25 cellular contexts compared by ENCODE assay signal in genomic region chr6:134004714-134005113, GRCh38. TPM values are rescaled to one million over a fixed set of nuclear protein-coding genes. Genes with fewer than 3 reads are reported as not detected.
DNase-seq lines count a peak whose midpoint lies in the region; ATAC-seq, FAIRE-seq and TF ChIP-seq lines count a peak whose summit lies in the region.
"Had no signal": no experiment of that assay in that cellular context is flagged by ENCODE, and none has a peak within 500 bp of the region (broad histone marks: within the 10 kb centered on the region; RNA-seq: fewer than 3 reads in every experiment).

No MANE protein-coding gene starts in this region.

- H3K27me3 Mint-ChIP-seq in H9 (ENCODE audit: low read depth) = no peaks in the 10 kb centered on the region; the same call in 1 of the 2 replicates

- no peak for DNase-seq in H9
- peak; percentile 55 for DNase-seq in MG63
- peak; percentile 6 for DNase-seq in SHP77 treated with DMSO at 0.1 percent for 48 hours (lab: John Stamatoyannopoulos, UW)
- no peak for DNase-seq in H1 (ENCODE audit: low read depth in 1 of 2, low spot score in 2 of 2)
- DNase-seq in LoVo (ENCODE audit: low spot score) = no peak
- DNase-seq in NCI-H2227 (lab: John Stamatoyannopoulos, UW; ENCODE audit: unreplicated experiment) = no peak
- DNase-seq: activated CD4-positive, alpha-beta memory T cell treated with anti-CD3 and anti-CD28 coated beads, Interleukin-2, amount 10 ng/mL, durations not matched to agents 7 days and 5 days; activated CD4-positive, CD25-positive, alpha-beta regulatory T cell; activated gamma-delta T cell; activated naive CD8-positive, alpha-beta T cell treated with anti-CD3 and anti-CD28 coated beads, Interleukin-2, amount 50 U/mL, for 24 hours; CD4-positive, CD25-positive, alpha-beta regulatory T cell; foreskin fibroblast; GF-D8; hippocampal formation; midbrain; NCI-H146; nephron progenitor cell; pancreas; right cardiac atrium; stimulated activated CD4-positive, alpha-beta T cell treated with anti-CD3 and anti-CD28 coated beads, Interleukin-12 subunit alpha, Interleukin-12 subunit beta, amount 100 ng/mL, for 4 hours had no signal

- H3K56ac ChIP-seq in H9 (ENCODE audit: insufficient read length, low read depth, low read length) = no peak overlapping the region
- H3K56ac ChIP-seq in H1 (replicated peaks; ENCODE audit: insufficient read length, low read depth, low read length) = no peak overlapping the region

- TF ChIP-seq POLR2A in H1 (IDR thresholded peaks at IDR 0.05; ENCODE audit: control extremely low read depth in 1 of 2, low read depth in 2 of 2, low read length in 2 of 2) = no peak

- H3K4me3 Mint-ChIP-seq in H9 = no peak overlapping the region
- H3K4me3 Mint-ChIP-seq: activated CD4-positive, alpha-beta memory T cell treated with anti-CD3 and anti-CD28 coated beads, Interleukin-2, amount 10 ng/mL, durations not matched to agents 7 days and 5 days; activated naive CD8-positive, alpha-beta T cell treated with anti-CD3 and anti-CD28 coated beads, Interleukin-2, amount 50 U/mL, for 24 hours; CD4-positive, CD25-positive, alpha-beta regulatory T cell; nephron progenitor cell; stimulated activated naive CD8-positive, alpha-beta T cell treated with anti-CD3 and anti-CD28 coated beads, Interleukin-15, Interleukin-2, amounts not matched to agents 100 ng/mL and 50 ng/mL, for 24 hours had no signal

- TF ChIP-seq RAD21 in H1 (IDR thresholded peaks at IDR 0.05 in 1 of 2, conservative IDR thresholded peaks at IDR 0.05 in 1 of 2; ENCODE audit: low read depth in 2 of 2, low read length in 2 of 2) = no peak; a peak in 2 of 4 replicates

- H3K18ac ChIP-seq in H9 (ENCODE audit: insufficient read length, low read depth, low read length) (no peak overlapping the region), H1 (ENCODE audit: extremely low read depth, low read length) (no peak overlapping the region)

- CTCF ChIA-PET in H1 (lab: Charles Lee; ENCODE audit: partially characterized antibody) = interaction anchor here (0.8 to 6.5 kb wide), 13 partner anchors 9 to 86 kb away, joined by 3 to 45 read pairs (median 3); no protein-coding TSS in a partner anchor

- peaks cover 0 to 8% (median 0%) of the 10 kb centered on the region in 3 experiments; a peak in 2 of 7 replicates for H3K36me3 Mint-ChIP-seq in H9 (ENCODE audit: insufficient read depth in 1 of 3, low read depth in 3 of 3)
- H3K36me3 Mint-ChIP-seq: CD4-positive, CD25-positive, alpha-beta regulatory T cell had no signal

- H3K4me1 ChIP-seq in H9 (ENCODE audit: insufficient read depth, low read length) = 0 out of 2 replicates have a peak, but pooled peaks cover 2% of the 10 kb centered on the region
- peaks cover 0 to 3% (median 1%) of the 10 kb centered on the region in 4 experiments; a peak in 2 of 7 replicates for H3K4me1 ChIP-seq in H1 (replicated peaks in 1 of 4; ENCODE audit: control insufficient read depth in 3 of 4, insufficient read depth in 4 of 4, low read length in 3 of 4)
- H3K4me1 ChIP-seq: pancreas had no signal

- H2BK120ac ChIP-seq in H9 (ENCODE audit: low read depth, low read length, poor library complexity, severe bottlenecking) (no peak overlapping the region), H1 (replicated peaks; ENCODE audit: low read depth, low read length) (no peak overlapping the region)

- no peaks in the 10 kb centered on the region for H3K79me2 ChIP-seq in H9 (ENCODE audit: insufficient read depth, low read length)
- no peaks in the 10 kb centered on the region for H3K79me2 ChIP-seq in H1 (ENCODE audit: control insufficient read depth in 1 of 2, insufficient read depth in 2 of 2, low read length in 2 of 2)

- H4K5ac ChIP-seq in H9 (ENCODE audit: insufficient read length, low read depth, low read length) (no peak overlapping the region), H1 (ENCODE audit: insufficient read length, low read depth, low read length) (no peak overlapping the region)

- POLR2A ChIA-PET in H1 (lab: Charles Lee; ENCODE audit: partially characterized antibody) = no interaction called here

- H2BK12ac ChIP-seq in H9 (ENCODE audit: insufficient read length, low read depth, low read length) = no peak overlapping the region
- H2BK12ac ChIP-seq in H1 (ENCODE audit: low read depth, low read length) = no peak overlapping the region

- H3K4me3 ChIP-seq in MG63 (no peak overlapping the region), H1 (ENCODE audit: extremely low read depth in 1 of 4, insufficient read depth in 2 of 4, low read depth in 3 of 4, low read length in 4 of 4) (no peak overlapping the region)
- H3K4me3 ChIP-seq: GM12878, pancreas, tibial nerve had no signal

- H3K14ac ChIP-seq in H9 (ENCODE audit: insufficient read depth, low read length) (no peak overlapping the region), H1 (ENCODE audit: insufficient read length) (no peak overlapping the region)

- H3K36me3 ChIP-seq in MG63 (no peaks in the 10 kb centered on the region), H1 (ENCODE audit: control insufficient read depth in 2 of 4, insufficient read depth in 4 of 4, low read length in 3 of 4) (peaks cover 0 to 3% (median 0%) of the 10 kb centered on the region in 4 experiments; a peak in 1 of 8 replicates)
- H3K36me3 ChIP-seq: pancreas, tibial nerve had no signal

- H3K4me2 ChIP-seq in H9 (ENCODE audit: insufficient read depth, insufficient read length, low read length) = no peak overlapping the region
- H3K4me2 ChIP-seq in H1 (ENCODE audit: insufficient read depth in 1 of 2, low read depth in 2 of 2, low read length in 2 of 2) = no peak overlapping the region

- no peak overlapping the region for H3K27ac Mint-ChIP-seq in H9
- H3K27ac Mint-ChIP-seq: activated CD4-positive, alpha-beta memory T cell treated with anti-CD3 and anti-CD28 coated beads, Interleukin-2, amount 10 ng/mL, durations not matched to agents 7 days and 5 days; activated naive CD8-positive, alpha-beta T cell treated with anti-CD3 and anti-CD28 coated beads, Interleukin-2, amount 50 U/mL, for 24 hours; CD4-positive, CD25-positive, alpha-beta regulatory T cell; nephron progenitor cell; stimulated activated naive CD8-positive, alpha-beta T cell treated with anti-CD3 and anti-CD28 coated beads, Interleukin-15, Interleukin-2, amounts not matched to agents 100 ng/mL and 50 ng/mL, for 24 hours had no signal

- no peak for ATAC-seq in GM21515 (IDR thresholded peaks at IDR 0.05; ENCODE audit: unreplicated experiment)
- ATAC-seq: activated naive CD8-positive, alpha-beta T cell treated with anti-CD3 and anti-CD28 coated beads, Interleukin-2, amount 50 U/mL, for 24 hours; GM12878; pancreas; right cardiac atrium had no signal

- no peaks in the 10 kb centered on the region for H3K9me3 Mint-ChIP-seq in H9
- H3K9me3 Mint-ChIP-seq: activated CD4-positive, alpha-beta memory T cell treated with anti-CD3 and anti-CD28 coated beads, Interleukin-2, amount 10 ng/mL, durations not matched to agents 7 days and 5 days; activated naive CD8-positive, alpha-beta T cell treated with anti-CD3 and anti-CD28 coated beads, Interleukin-2, amount 50 U/mL, for 24 hours; stimulated activated naive CD8-positive, alpha-beta T cell treated with anti-CD3 and anti-CD28 coated beads, Interleukin-15, Interleukin-2, amounts not matched to agents 100 ng/mL and 50 ng/mL, for 24 hours had no signal

- H3K23me2 ChIP-seq in H9 (ENCODE audit: insufficient read length, low read depth, low read length, poor library complexity, severe bottlenecking) = no peaks in the 10 kb centered on the region
- no peaks in the 10 kb centered on the region for H3K23me2 ChIP-seq in H1 (ENCODE audit: low read depth, low read length)

- H2AK5ac ChIP-seq in H9 (ENCODE audit: insufficient read length, low read length) = no peak overlapping the region
- H2AK5ac ChIP-seq in H1 (ENCODE audit: low read depth, low read length) = no peak overlapping the region

- no peak overlapping the region for H3K27ac ChIP-seq in H9 (ENCODE audit: insufficient read length, low read depth, low read length)
- H3K27ac ChIP-seq in H1 (ENCODE audit: low read depth, low read length) = no peak overlapping the region
- H3K27ac ChIP-seq: pancreas, tibial nerve had no signal

- H3K79me1 ChIP-seq in H9 (ENCODE audit: insufficient read depth, low read depth, low read length, poor library complexity, severe bottlenecking) = no peaks in the 10 kb centered on the region
- no peaks in the 10 kb centered on the region for H3K79me1 ChIP-seq in H1 (ENCODE audit: low read depth, low read length)

- H3K9ac ChIP-seq in H9 (ENCODE audit: extremely low read depth, insufficient read length, low read length) (no peak overlapping the region), H1 (replicated peaks in 1 of 4; ENCODE audit: extremely low read depth in 1 of 4, low read depth in 3 of 4, low read length in 3 of 4) (no peak overlapping the region)

- H4K91ac ChIP-seq in H9 (ENCODE audit: insufficient read length, low read depth, low read length) (no peak overlapping the region), H1 (replicated peaks; ENCODE audit: insufficient read length, low read length) (no peak overlapping the region)

- peak; percentile 29; the same call in 1 of the 3 replicates for TF ChIP-seq CTCF in H9 (conservative IDR thresholded peaks at IDR 0.05)
- TF ChIP-seq CTCF in H1 (IDR thresholded peaks at IDR 0.05; ENCODE audit: control extremely low read depth in 1 of 3, insufficient read depth in 1 of 3, low read depth in 1 of 3, low read length in 3 of 3) = peak; percentile 11 to 27 (median 24); a peak in 2 of 4 replicates

- H2BK15ac ChIP-seq in H9 (ENCODE audit: low read depth, low read length) (no peak overlapping the region), H1 (ENCODE audit: low read length) (no peak overlapping the region)

- no peak overlapping the region for H2BK5ac ChIP-seq in H9 (ENCODE audit: insufficient read length, low read length)
- no peak overlapping the region for H2BK5ac ChIP-seq in H1 (ENCODE audit: low read depth, low read length)

- H4K20me1 ChIP-seq in H9 (ENCODE audit: control insufficient read depth, insufficient read depth, insufficient read length) (no peaks in the 10 kb centered on the region), H1 (replicated peaks in 1 of 2; ENCODE audit: control insufficient read depth in 1 of 2, insufficient read depth in 2 of 2, low read length in 2 of 2) (no peaks in the 10 kb centered on the region)

- no peak overlapping the region for H3K23ac ChIP-seq in H9 (ENCODE audit: insufficient read length, low read depth, low read length)
- no peak overlapping the region for H3K23ac ChIP-seq in H1 (ENCODE audit: insufficient read length)

- H3K4ac ChIP-seq in H9 (ENCODE audit: low read depth, low read length) (no peak overlapping the region), H1 (replicated peaks; ENCODE audit: insufficient read length, low read depth, low read length) (no peak overlapping the region)

- no CpG with 5 or more reads among the region's 4 CpGs for WGBS in H9 (ENCODE audit: extremely low coverage, insufficient read length, low lambda C conversion rate)
- WGBS in H1 (ENCODE audit: extremely low coverage in 1 of 2, insufficient coverage in 1 of 2, insufficient read length in 1 of 2, insufficient replicate concordance in 2 of 2, low coverage in 1 of 2, low lambda C conversion rate in 2 of 2, missing lambda C conversion rate in 1 of 2), 2 experiments = 90% methylated on average over 4 of the region's 4 CpGs; no CpG with 5 or more reads in 1 of the 2 experiments

- H3K27me3 ChIP-seq in H9 (ENCODE audit: insufficient read depth, low read length) (no peaks in the 10 kb centered on the region), MG63 (no peaks in the 10 kb centered on the region), H1 (replicated peaks in 1 of 4; ENCODE audit: control insufficient read depth in 3 of 4, extremely low read depth in 1 of 4, insufficient read depth in 3 of 4, low read length in 3 of 4) (no peaks in the 10 kb centered on the region)
- H3K27me3 ChIP-seq: pancreas, tibial nerve had no signal

- H3K9me3 ChIP-seq in H9 (ENCODE audit: control insufficient read depth, low read depth, low read length) (no peaks in the 10 kb centered on the region), MG63 (no peaks in the 10 kb centered on the region), H1 (ENCODE audit: insufficient read depth in 2 of 2, low read depth in 1 of 2, low read length in 1 of 2) (no peaks in the 10 kb centered on the region)
- H3K9me3 ChIP-seq: pancreas, tibial nerve had no signal

- H2BK20ac ChIP-seq in H9 (ENCODE audit: low read depth, low read length, poor library complexity, severe bottlenecking) (no peak overlapping the region), H1 (ENCODE audit: low read length) (no peak overlapping the region)

- no peak for TF ChIP-seq EP300 in H1 (IDR thresholded peaks at IDR 0.05; ENCODE audit: borderline replicate concordance in 1 of 2, low read depth in 2 of 2, low read length in 2 of 2)

- H3K4me1 Mint-ChIP-seq in H9 = peaks cover 14 to 15% of the 10 kb centered on the region in 2 experiments
- H3K4me1 Mint-ChIP-seq: activated CD4-positive, alpha-beta memory T cell treated with anti-CD3 and anti-CD28 coated beads, Interleukin-2, amount 10 ng/mL, durations not matched to agents 7 days and 5 days; CD4-positive, CD25-positive, alpha-beta regulatory T cell had no signal

- no peak overlapping the region for H4K8ac ChIP-seq in H9 (replicated peaks; ENCODE audit: insufficient read length, low read depth, low read length)
- no peak overlapping the region for H4K8ac ChIP-seq in H1 (ENCODE audit: extremely low read depth, insufficient read depth, low read length)

- H3T11ph ChIP-seq in H9 (ENCODE audit: low read length) = no peak overlapping the region

- no peak for FAIRE-seq in H1 (lab: Jason Lieb, UNC)
- FAIRE-seq: GM12878, pancreas had no signal

- H2AFZ ChIP-seq in H9 (ENCODE audit: low read length) = no peak overlapping the region
- no peak overlapping the region for H2AFZ ChIP-seq in H1 (ENCODE audit: low read length)

RNA-seq across cellular contexts. Expression of gene SLC2A12, which starts 47.7 kb away (rescaled TPM):
- 1.7 and 2.0 TPM in 2 replicates for total RNA-seq in H9 (2021)
- total RNA-seq in MG63 (2014; rRNA removed; shearing (Covaris generic); ENCODE audit: low replicate concordance) = 0.95 and 1.4 TPM in 2 replicates
- 5.0 TPM in 2 replicates for total RNA-seq in H1 (2021; fragmentation: NEBNext Ultra II Directional; extraction: Animal tissue kit (Norgen Biotek cat#: 25700))
- polyA plus RNA-seq in H1 (2011; rRNA removed) = 2.9 and 4.8 TPM in 2 replicates
- polyA plus RNA-seq in H1 (2011; cell fraction: cytosol; rRNA removed) = 3.9 TPM
- polyA plus RNA-seq in H1 (2011; cell fraction: nucleus; rRNA removed) = 3.5 TPM
- 3.1 to 5.4 TPM (median 4.0 TPM) in 4 replicates for polyA plus RNA-seq in H1 (2012, experiment 1 of 2)
- polyA plus RNA-seq in H1 (2012, experiment 2 of 2) = 0.73 TPM
- polyA plus RNA-seq in H1 (2013, experiment 1 of 2) = 6.5 TPM
- polyA plus RNA-seq in H1 (2013, experiment 2 of 2) = 6.7 TPM
- polyA minus RNA-seq in H1 (2011; rRNA and poly(A)+ RNA removed) = 16.2 and 21.1 TPM in 2 replicates
- polyA minus RNA-seq in H1 (2011; cell fraction: cytosol; rRNA and poly(A)+ RNA removed) = 4.5 TPM
- 17.0 TPM for polyA minus RNA-seq in H1 (2011; cell fraction: nucleus; rRNA and poly(A)+ RNA removed)
- total RNA-seq: CD4-positive, CD25-positive, alpha-beta regulatory T cell; MCF 10A had no signal

RNA-seq across cellular contexts. Expression of gene TBPL1, which starts 51.7 kb away (rescaled TPM):
- 49.7 and 50.0 TPM in 2 replicates for total RNA-seq in H9 (2021)
- total RNA-seq in MG63 (2014; rRNA removed; shearing (Covaris generic); ENCODE audit: low replicate concordance) = 40.7 and 73.5 TPM in 2 replicates
- total RNA-seq in H1 (2021; fragmentation: NEBNext Ultra II Directional; extraction: Animal tissue kit (Norgen Biotek cat#: 25700)) = 66.3 and 67.0 TPM in 2 replicates
- 19.5 and 32.5 TPM in 2 replicates for polyA plus RNA-seq in H1 (2011; rRNA removed)
- polyA plus RNA-seq in H1 (2011; cell fraction: cytosol; rRNA removed) = 44.7 TPM
- 39.2 TPM for polyA plus RNA-seq in H1 (2011; cell fraction: nucleus; rRNA removed)
- 35.6 to 61.1 TPM (median 49.4 TPM) in 4 replicates for polyA plus RNA-seq in H1 (2012, experiment 1 of 2)
- polyA plus RNA-seq in H1 (2012, experiment 2 of 2) = 21.8 TPM
- polyA plus RNA-seq in H1 (2013, experiment 1 of 2) = 69.9 TPM
- polyA plus RNA-seq in H1 (2013, experiment 2 of 2) = 75.1 TPM
- 16.6 and 28.6 TPM in 2 replicates for polyA minus RNA-seq in H1 (2011; rRNA and poly(A)+ RNA removed)
- 39.0 TPM for polyA minus RNA-seq in H1 (2011; cell fraction: cytosol; rRNA and poly(A)+ RNA removed)
- 19.7 TPM for polyA minus RNA-seq in H1 (2011; cell fraction: nucleus; rRNA and poly(A)+ RNA removed)

Comparison
In these comparisons a context has a peak if more than half of its experiments do, and no peak if none do; other contexts are left out.
1. DNase-seq: peak in MG63 (single experiment) and SHP77 treated with DMSO at 0.1 percent for 48 hours (single experiment); none in H9 (single experiment), H1 (0 of 2), LoVo (single experiment) and NCI-H2227 (single experiment).